20 cellular contexts compared by ENCODE assay signal in the genomic region with DNA sequence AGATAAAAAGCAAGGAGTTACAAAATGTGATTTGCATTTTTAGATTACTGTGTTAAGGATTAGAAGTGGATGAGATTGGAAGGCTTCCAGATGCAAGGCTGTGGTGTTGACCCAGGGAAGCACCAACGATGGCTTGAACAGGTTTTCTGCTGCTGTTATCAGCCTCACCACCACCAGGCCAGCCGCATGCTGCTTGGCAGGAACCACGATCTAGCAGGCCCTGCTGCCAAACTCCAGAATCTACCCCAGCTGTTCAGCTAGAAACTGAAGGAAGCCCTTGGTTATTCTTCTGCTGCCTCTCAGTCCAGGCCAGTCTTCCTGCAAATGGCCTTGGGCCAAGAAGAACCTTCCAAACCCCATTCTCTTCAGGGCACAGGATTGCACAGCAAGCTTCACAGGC.
DNase-seq lines count a peak whose midpoint lies in the region; ATAC-seq, FAIRE-seq and TF ChIP-seq lines count a peak whose summit lies in the region.
"Had no signal": no experiment of that assay in that cellular context is flagged by ENCODE, and none has a peak within 500 bp of the region (broad histone marks: within the 10 kb centered on the region; RNA-seq: fewer than 3 reads in every experiment).

No MANE protein-coding gene starts in this region.

- no peaks in the 10 kb centered on the region for H3K4me1 Mint-ChIP-seq in endothelial cell (ENCODE audit: unreplicated experiment)
- H3K4me1 Mint-ChIP-seq: activated naive CD8-positive, alpha-beta T cell treated with anti-CD3 and anti-CD28 coated beads, Interleukin-2, amount 50 U/mL, for 24 hours; B cell had no signal

- H3K4me3 Mint-ChIP-seq in endothelial cell (ENCODE audit: unreplicated experiment): no peak overlapping the region
- H3K4me3 Mint-ChIP-seq: activated CD4-positive, alpha-beta memory T cell treated with anti-CD3 and anti-CD28 coated beads for 36 hours; activated naive CD8-positive, alpha-beta T cell treated with anti-CD3 and anti-CD28 coated beads, Interleukin-2, amount 50 U/mL, for 24 hours; activated T-cell treated with anti-CD3 and anti-CD28 coated beads, Interleukin-2, amount 50 U/mL, for 72 hours; B cell; GM23338 had no signal

- H3K9me3 ChIP-seq in fibroblast of lung (ENCODE audit: control insufficient read depth, insufficient read depth, low read depth, low read length) (no peaks in the 10 kb centered on the region), pancreas (no peaks in the 10 kb centered on the region)

- DNase-seq in GM03348 (ENCODE audit: low spot score): peak; percentile 46
- DNase-seq in OCI-M1 (lab: John Stamatoyannopoulos, UW): peak; percentile 78
- DNase-seq in fibroblast of lung (ENCODE audit: low read depth in 2 of 2): peak; percentile 57 to 76
- DNase-seq in pancreas: peak in 3 of 6 donors; percentile 37 to 45 (median 44)
- DNase-seq in HK-2 (ENCODE audit: unreplicated experiment): no peak
- DNase-seq in endothelial cell (ENCODE audit: low spot score): no peak
- DNase-seq: activated CD4-positive, alpha-beta memory T cell treated with anti-CD3 and anti-CD28 coated beads for 36 hours; activated naive CD8-positive, alpha-beta T cell treated with anti-CD3 and anti-CD28 coated beads, Interleukin-2, amount 50 U/mL, for 24 hours; activated T-cell treated with anti-CD3 and anti-CD28 coated beads, Interleukin-2, amount 50 U/mL, for 72 hours; central memory CD4-positive, alpha-beta T cell; effector CD4-positive, alpha-beta T cell; NK-92 treated with Interleukin-12 subunit alpha and Interleukin-12 subunit beta, amount 100 ng/mL, for 24 hours; stimulated activated CD4-positive, alpha-beta T cell treated with anti-CD3 and anti-CD28 coated beads, Interleukin-4, amount 100 ng/mL, for 1 hour had no signal

- no peaks in the 10 kb centered on the region for H3K36me3 ChIP-seq in fibroblast of lung (ENCODE audit: control insufficient read depth, insufficient read depth, low read length)
- H3K36me3 ChIP-seq in pancreas: no peaks in the 10 kb centered on the region

- H3K4me3 ChIP-seq in fibroblast of lung (replicated peaks in 1 of 4; ENCODE audit: control extremely low read depth in 1 of 4, insufficient read depth in 1 of 4, low read depth in 3 of 4, low read length in 4 of 4): no peak overlapping the region
- H3K4me3 ChIP-seq in pancreas: no peak overlapping the region
- H3K4me3 ChIP-seq: GM23338, skin epidermis had no signal

- H3K36me3 Mint-ChIP-seq in endothelial cell (ENCODE audit: low read depth, unreplicated experiment): peaks cover 4% of the 10 kb centered on the region
- H3K36me3 Mint-ChIP-seq: activated CD4-positive, alpha-beta memory T cell treated with anti-CD3 and anti-CD28 coated beads for 36 hours had no signal

- H3K27me3 Mint-ChIP-seq in endothelial cell (ENCODE audit: unreplicated experiment): peaks cover 2% of the 10 kb centered on the region

- FAIRE-seq in pancreas (lab: Jason Lieb, UNC): no peak
- FAIRE-seq: frontal cortex had no signal

- intact Hi-C loops in pancreas (cut with DNase I): no loop called here

- H3K27ac ChIP-seq in fibroblast of lung (ENCODE audit: insufficient read depth, low read length) (no peak overlapping the region), pancreas (no peak overlapping the region)
- H3K27ac ChIP-seq: RWPE1, skin epidermis had no signal

- no peak overlapping the region for H3K9ac ChIP-seq in fibroblast of lung (ENCODE audit: insufficient read depth, low read length)

- H3K9me3 Mint-ChIP-seq in endothelial cell (ENCODE audit: unreplicated experiment): peaks cover 3% of the 10 kb centered on the region

- H3K4me2 ChIP-seq in fibroblast of lung (ENCODE audit: extremely low read depth, insufficient read depth, low read length): no peak overlapping the region
- H3K4me2 ChIP-seq: GM23338 had no signal

- TF ChIP-seq CTCF in fibroblast of lung (conservative IDR thresholded peaks at IDR 0.05 in 1 of 2, IDR thresholded peaks at IDR 0.05 in 1 of 2; ENCODE audit: low read depth in 1 of 2, low read length in 2 of 2) (no peak), pancreas (IDR thresholded peaks at IDR 0.05) (no peak), endothelial cell (IDR thresholded peaks at IDR 0.05; ENCODE audit: unreplicated experiment) (no peak)

- H3K79me2 ChIP-seq in fibroblast of lung (ENCODE audit: control insufficient read depth, insufficient read depth, low read length): no peaks in the 10 kb centered on the region

- H3K27me3 ChIP-seq in fibroblast of lung (ENCODE audit: control insufficient read depth, insufficient read depth, low read length) (no peaks in the 10 kb centered on the region), pancreas (no peaks in the 10 kb centered on the region)

- H3K27ac Mint-ChIP-seq in endothelial cell (ENCODE audit: unreplicated experiment): no peak overlapping the region
- H3K27ac Mint-ChIP-seq: activated CD4-positive, alpha-beta memory T cell treated with anti-CD3 and anti-CD28 coated beads for 36 hours; activated naive CD8-positive, alpha-beta T cell treated with anti-CD3 and anti-CD28 coated beads, Interleukin-2, amount 50 U/mL, for 24 hours; activated T-cell treated with anti-CD3 and anti-CD28 coated beads, Interleukin-2, amount 50 U/mL, for 72 hours; B cell; GM23338 had no signal

- WGBS in pancreas, 2 donors: 10 to 21% methylated on average over 3 of the region's 3 CpGs

- H4K20me1 ChIP-seq in fibroblast of lung (ENCODE audit: control insufficient read depth, extremely low read depth, insufficient read depth, low read length): no peaks in the 10 kb centered on the region

- no peak overlapping the region for H2AFZ ChIP-seq in fibroblast of lung (ENCODE audit: low read length)
- H2AFZ ChIP-seq: GM23338 had no signal

- ATAC-seq in pancreas (peak in 3 of 4 donors; percentile 71 to 87 (median 78)), GM21526 (IDR thresholded peaks at IDR 0.05; ENCODE audit: low FRiP score, unreplicated experiment) (no peak)
- ATAC-seq: activated naive CD8-positive, alpha-beta T cell treated with anti-CD3 and anti-CD28 coated beads, Interleukin-2, amount 50 U/mL, for 24 hours; activated T-cell treated with anti-CD3 and anti-CD28 coated beads, Interleukin-2, amount 50 U/mL, for 72 hours; GM23338; left lobe of liver had no signal

- H3K4me1 ChIP-seq in fibroblast of lung (ENCODE audit: control insufficient read depth, extremely low read depth, insufficient read depth, low read length) (no peaks in the 10 kb centered on the region), pancreas (no peaks in the 10 kb centered on the region)

Comparison
In these comparisons a context has a peak if more than half of its experiments do, and no peak if none do; other contexts are left out.
1. DNase-seq: peak in GM03348 (single experiment), OCI-M1 (single experiment) and fibroblast of lung (2 of 2); none in HK-2 (single experiment) and endothelial cell (single experiment).